Comparison of ENCODE assay signal across 11 cellular contexts in genomic region chr19:6720369-6721112, GRCh38. TPM values are rescaled to one million over a fixed set of nuclear protein-coding genes. Genes with fewer than 3 reads are reported as not detected.
A peak's percentile ranks its signal among the peaks of the same experiment; 100 is the strongest.
DNase-seq lines count a peak whose midpoint lies in the region; ATAC-seq and TF ChIP-seq lines count a peak whose summit lies in the region.
"Had no signal": no experiment of that assay in that cellular context is flagged by ENCODE, and none has a peak within 500 bp of the region (broad histone marks: within the 10 kb centered on the region; RNA-seq: fewer than 3 reads in every experiment).

TSS of gene C3 (minus strand) at chr19:6720650. CDS start at chr19:6720589, 61 bp downstream.

- H3K4me1 ChIP-seq in CD4-positive, alpha-beta memory T cell (ENCODE audit: insufficient read depth, low read length): peaks cover 5% of the 10 kb centered on the region
- H3K4me1 ChIP-seq in Peyer's patch (peaks cover 0 to 15% (median 2%) of the 10 kb centered on the region in 4 donors), foreskin keratinocyte (peaks cover 8% of the 10 kb centered on the region)
- H3K4me1 ChIP-seq: neural progenitor cell had no signal

- no peak within 1 kb of the TSS for H3K4me3 ChIP-seq in CD4-positive, alpha-beta memory T cell (ENCODE audit: low read length in 2 of 2)
- peak within 1 kb of the TSS in 3 of 4 donors; percentile 4 to 28 (median 18) for H3K4me3 ChIP-seq in Peyer's patch
- H3K4me3 ChIP-seq: neural progenitor cell had no signal

- no peaks in the 10 kb centered on the region for H3K36me3 ChIP-seq in CD4-positive, alpha-beta memory T cell (ENCODE audit: insufficient read depth, low read length)
- H3K36me3 ChIP-seq in Peyer's patch: no peaks in the 10 kb centered on the region
- H3K36me3 ChIP-seq: neural progenitor cell had no signal

- H3K9me3 ChIP-seq in CD4-positive, alpha-beta memory T cell (ENCODE audit: control insufficient read depth in 1 of 2, low read length in 2 of 2): no peaks in the 10 kb centered on the region
- no peaks in the 10 kb centered on the region for H3K9me3 ChIP-seq in Peyer's patch
- H3K9me3 ChIP-seq in CD4-positive, alpha-beta T cell (ENCODE audit: control insufficient read depth, low read length): no peaks in the 10 kb centered on the region

- H3K27me3 Mint-ChIP-seq in CD4-positive, alpha-beta memory T cell: no peaks in the 10 kb centered on the region
- H3K27me3 Mint-ChIP-seq in CD4-positive, alpha-beta T cell: peaks cover 4% of the 10 kb centered on the region
- peaks cover 4 to 8% (median 4%) of the 10 kb centered on the region in 3 donors for H3K27me3 Mint-ChIP-seq in immature natural killer cell (ENCODE audit: low read depth in 3 of 3)

- CTCF ChIA-PET in CD4-positive, alpha-beta memory T cell (lab: Charles Lee; ENCODE audit: partially characterized antibody): interaction anchor here (0.5 kb wide), 1 partner anchor 40 kb away, joined by 4 read pairs; no protein-coding TSS in a partner anchor
- CTCF ChIA-PET in CD4-positive, alpha-beta T cell (lab: Charles Lee): no interaction called here

- ATAC-seq in foreskin keratinocyte (peak; percentile 68), GM19351 (IDR thresholded peaks at IDR 0.05; ENCODE audit: unreplicated experiment) (no peak)
- no peak for ATAC-seq in CD4-positive, alpha-beta T cell (ENCODE audit: poor library complexity)

- no peak for TF ChIP-seq POLR2A in Peyer's patch (IDR thresholded peaks at IDR 0.05)

- no peak for TF ChIP-seq CTCF in Peyer's patch (IDR thresholded peaks at IDR 0.05)
- no peak for TF ChIP-seq CTCF in foreskin keratinocyte (conservative IDR thresholded peaks at IDR 0.05)
- no peak for TF ChIP-seq CTCF in CD4-positive, alpha-beta T cell (IDR thresholded peaks at IDR 0.05)

- no peak within 1 kb of the TSS for H3K4me3 Mint-ChIP-seq in CD4-positive, alpha-beta memory T cell
- H3K4me3 Mint-ChIP-seq in CD4-positive, alpha-beta T cell: no peak within 1 kb of the TSS
- no peak within 1 kb of the TSS for H3K4me3 Mint-ChIP-seq in immature natural killer cell
- H3K4me3 Mint-ChIP-seq: neural progenitor cell had no signal

- no peaks in the 10 kb centered on the region for H3K36me3 Mint-ChIP-seq in CD4-positive, alpha-beta memory T cell
- H3K36me3 Mint-ChIP-seq in CD4-positive, alpha-beta T cell (ENCODE audit: low read depth): no peaks in the 10 kb centered on the region
- no peaks in the 10 kb centered on the region for H3K36me3 Mint-ChIP-seq in immature natural killer cell
- H3K36me3 Mint-ChIP-seq: neural progenitor cell had no signal

- POLR2A ChIA-PET in CD4-positive, alpha-beta memory T cell (lab: Charles Lee; ENCODE audit: partially characterized antibody): no interaction called here
- POLR2A ChIA-PET in CD4-positive, alpha-beta T cell (lab: Charles Lee): no interaction called here

- intact Hi-C loops in CD4-positive, alpha-beta memory T cell (cut with micrococcal nuclease): no loop called here
- intact Hi-C loops in CD4-positive, alpha-beta T cell (cut with DNase I, micrococcal nuclease): loop anchor here in 1 of 2 experiments (5.0 kb wide), 1 partner anchor 73 kb away; no protein-coding TSS in a partner anchor

- H3K27ac ChIP-seq in CD4-positive, alpha-beta memory T cell (ENCODE audit: low read depth, low read length): no peak within 1 kb of the TSS
- H3K27ac ChIP-seq in Peyer's patch (peak within 1 kb of the TSS in 2 of 4 donors; percentile 20 to 64), foreskin keratinocyte (no peak within 1 kb of the TSS)
- no peak within 1 kb of the TSS for H3K27ac ChIP-seq in CD4-positive, alpha-beta T cell (ENCODE audit: low read depth, low read length)
- H3K27ac ChIP-seq: KMS-11, neural progenitor cell had no signal

- H3K27me3 ChIP-seq in CD4-positive, alpha-beta memory T cell (ENCODE audit: insufficient read depth, low read length): no peaks in the 10 kb centered on the region
- H3K27me3 ChIP-seq in Peyer's patch: no peaks in the 10 kb centered on the region
- no peaks in the 10 kb centered on the region for H3K27me3 ChIP-seq in foreskin keratinocyte
- no peaks in the 10 kb centered on the region for H3K27me3 ChIP-seq in CD4-positive, alpha-beta T cell (ENCODE audit: control insufficient read depth, insufficient read depth, low read length)
- H3K27me3 ChIP-seq: neural progenitor cell had no signal

- no peaks in the 10 kb centered on the region for H3K9me3 Mint-ChIP-seq in CD4-positive, alpha-beta memory T cell
- no peaks in the 10 kb centered on the region for H3K9me3 Mint-ChIP-seq in CD4-positive, alpha-beta T cell
- no peaks in the 10 kb centered on the region for H3K9me3 Mint-ChIP-seq in immature natural killer cell

- peaks cover 7 to 28% (median 18%) of the 10 kb centered on the region in 4 donors for H3K4me1 Mint-ChIP-seq in CD4-positive, alpha-beta memory T cell
- H3K4me1 Mint-ChIP-seq in CD4-positive, alpha-beta T cell (ENCODE audit: low read depth): peaks cover 8% of the 10 kb centered on the region
- H3K4me1 Mint-ChIP-seq in immature natural killer cell: peaks cover 25 to 31% of the 10 kb centered on the region in 2 donors

- DNase-seq in CD4-positive, alpha-beta memory T cell: no peak
- DNase-seq in Peyer's patch (no peak), foreskin keratinocyte (peak; percentile 69 to 74), pons (ENCODE audit: low spot score) (peak; percentile 73), immature natural killer cell (no peak), NCI-H146 (lab: John Stamatoyannopoulos, UW) (no peak)
- DNase-seq in CD4-positive, alpha-beta T cell: no peak
- DNase-seq: activated effector memory CD4-positive, alpha-beta T cell treated with Interleukin-2 at 50 U/mL for 16 hours had no signal

- H3K27ac Mint-ChIP-seq in CD4-positive, alpha-beta memory T cell: peak within 1 kb of the TSS in 4 of 7 donors; percentile 30 to 75 (median 62)
- no peak within 1 kb of the TSS for H3K27ac Mint-ChIP-seq in CD4-positive, alpha-beta T cell
- peak within 1 kb of the TSS in 3 of 6 donors; percentile 2 to 45 (median 41) for H3K27ac Mint-ChIP-seq in immature natural killer cell
- H3K27ac Mint-ChIP-seq: neural progenitor cell had no signal

RNA-seq across cellular contexts. Expression of gene C3, which starts in this region (rescaled TPM):
- 1 to 10 TPM; 1.5 to 2.2 TPM for total RNA-seq in CD4-positive, alpha-beta memory T cell
- not detected for polyA plus RNA-seq in CD4-positive, alpha-beta memory T cell
- total RNA-seq in Peyer's patch: 100 to 1,000 TPM in 3 of 4 donors, 10 to 100 TPM in 1; 89.1 to 548 (median 264) TPM
- total RNA-seq in foreskin keratinocyte: 3.4 and 4.8 TPM in 2 replicates
- polyA plus RNA-seq in foreskin keratinocyte: 4.6 and 5.2 TPM in 2 replicates
- total RNA-seq in CD4-positive, alpha-beta T cell: under 1 TPM in 1 of 2 experiments, not detected in 1; 0.55 TPM
- polyA plus RNA-seq in immature natural killer cell: under 1 TPM in 2 of 3 donors, not detected in 1; 0.09 to 0.78 TPM

Comparison
In these comparisons a context has a peak if more than half of its experiments do, and no peak if none do; other contexts are left out.
1. RNA of gene C3 (total RNA-seq): 89.1 to 548 TPM in Peyer's patch; 3.4 to 4.8 TPM in foreskin keratinocyte, 1.5 to 2.2 TPM in CD4-positive, alpha-beta memory T cell and 0.55 TPM in CD4-positive, alpha-beta T cell; every median in the first group is over 10 times any median in the second.
2. DNase-seq: peak in foreskin keratinocyte (2 of 2) and pons (single experiment); none in CD4-positive, alpha-beta memory T cell (0 of 5), Peyer's patch (0 of 3), CD4-positive, alpha-beta T cell (0 of 10), immature natural killer cell (0 of 3) and NCI-H146 (single experiment).
3. H3K4me3 ChIP-seq: peak in Peyer's patch (3 of 4); none in CD4-positive, alpha-beta memory T cell (0 of 2).